In the genomic region with DNA sequence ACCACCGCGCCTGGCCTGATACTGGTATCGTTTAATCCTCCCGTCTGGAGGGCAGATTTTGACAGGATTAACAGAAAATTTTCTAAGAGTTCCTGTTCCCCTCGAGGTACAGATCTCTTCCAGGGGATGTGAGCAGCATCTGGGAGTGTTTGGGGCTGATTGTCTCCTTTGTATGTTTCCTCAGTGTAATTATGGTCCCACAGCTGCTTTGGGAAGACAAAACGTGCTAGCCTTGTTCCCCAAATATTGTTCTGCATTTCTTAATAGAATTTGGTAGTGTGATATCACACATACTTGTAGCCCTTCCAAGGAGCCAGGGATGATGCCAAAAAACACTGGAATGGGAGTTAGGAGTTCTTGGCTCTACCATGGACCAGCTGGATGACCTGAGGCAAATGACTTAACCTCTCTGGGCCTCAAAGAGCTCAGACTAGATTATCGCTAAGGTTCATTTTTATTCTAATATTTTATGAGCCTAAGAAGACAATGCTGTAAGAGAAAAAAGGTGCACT, we compare ENCODE assay signal across 24 cellular contexts. TPM values are rescaled to one million over a fixed set of nuclear protein-coding genes. Genes with fewer than 3 reads are reported as not detected.
A peak's percentile ranks its signal among the peaks of the same experiment; 100 is the strongest.
DNase-seq lines count a peak whose midpoint lies in the region; ATAC-seq and TF ChIP-seq lines count a peak whose summit lies in the region.
"Had no signal": no experiment of that assay in that cellular context is flagged by ENCODE, and none has a peak within 500 bp of the region (broad histone marks: within the 10 kb centered on the region; RNA-seq: fewer than 3 reads in every experiment).

No MANE protein-coding gene starts in this region.

- H3K36me3 Mint-ChIP-seq in nephron progenitor cell (ENCODE audit: low read depth) = no peaks in the 10 kb centered on the region
- H3K36me3 Mint-ChIP-seq: CD14-positive monocyte; CD8-positive, alpha-beta memory T cell had no signal

- peak overlapping the region; percentile 20 for H3K27ac Mint-ChIP-seq in nephron progenitor cell
- H3K27ac Mint-ChIP-seq: CD14-positive monocyte; CD4-positive, alpha-beta T cell; CD8-positive, alpha-beta memory T cell; HFFc6 had no signal

- intact Hi-C loops in sigmoid colon (cut with DNase I) = no loop called here
- intact Hi-C loops in dorsolateral prefrontal cortex (cut with DNase I) = no loop called here

- H3K36me3 ChIP-seq in sigmoid colon (no peaks in the 10 kb centered on the region), tibial nerve (no peaks in the 10 kb centered on the region)
- H3K36me3 ChIP-seq: BE2C; BLaER1 treated with 17β-estradiol and CSF1 and Interleukin-3, amounts not matched to agents 10 nM and 100 nM; HAP-1 had no signal

- no peak overlapping the region for H3K4me3 Mint-ChIP-seq in nephron progenitor cell
- H3K4me3 Mint-ChIP-seq: CD14-positive monocyte; CD4-positive, alpha-beta T cell; CD8-positive, alpha-beta memory T cell; HFFc6 had no signal

- H3K4me1 Mint-ChIP-seq in nephron progenitor cell = peaks cover 15% of the 10 kb centered on the region
- H3K4me1 Mint-ChIP-seq: CD14-positive monocyte; CD8-positive, alpha-beta memory T cell had no signal

- TF ChIP-seq CTCF in nephron progenitor cell (IDR thresholded peaks at IDR 0.05) (no peak), sigmoid colon (IDR thresholded peaks at IDR 0.05) (no peak), tibial nerve (IDR thresholded peaks at IDR 0.05) (no peak), dorsolateral prefrontal cortex (IDR thresholded peaks at IDR 0.05 in 54 of 56, conservative IDR thresholded peaks at IDR 0.05 in 2 of 56; ENCODE audit: low read depth in 1 of 56, partially characterized antibody in 56 of 56) (no peak)

- H3K4me1 ChIP-seq in sigmoid colon (no peaks in the 10 kb centered on the region), tibial nerve (no peaks in the 10 kb centered on the region)
- H3K4me1 ChIP-seq: BE2C, HAP-1 had no signal

- H3K4me3 ChIP-seq in sigmoid colon = no peak overlapping the region
- no peak overlapping the region for H3K4me3 ChIP-seq in tibial nerve
- H3K4me3 ChIP-seq in dorsolateral prefrontal cortex = no peak overlapping the region
- H3K4me3 ChIP-seq: BLaER1 treated with 17β-estradiol and CSF1 and Interleukin-3, amounts not matched to agents 10 nM and 100 nM; GM12878; HAP-1 had no signal

- TF ChIP-seq POLR2A in sigmoid colon (IDR thresholded peaks at IDR 0.05) (no peak), tibial nerve (IDR thresholded peaks at IDR 0.05) (no peak)

- DNase-seq in NCI-H82 (lab: John Stamatoyannopoulos, UW) = peak; percentile 24
- no peak for DNase-seq in NCI-H82 treated with DMSO at 0.1 percent for 48 hours (lab: John Stamatoyannopoulos, UW; ENCODE audit: unreplicated experiment)
- DNase-seq in nephron progenitor cell = no peak
- peak; percentile 70 for DNase-seq in sigmoid colon
- DNase-seq in tibial nerve (ENCODE audit: low spot score in 2 of 2) = peak; percentile 26 to 80
- no peak for DNase-seq in dorsolateral prefrontal cortex
- DNase-seq in NCI-H748 treated with DMSO at 0.1 percent for 48 hours (lab: John Stamatoyannopoulos, UW) = no peak
- DNase-seq: ACHN; AML-193; BE2C; CD4-positive, alpha-beta T cell; CD8-positive, alpha-beta memory T cell; DMS 273 treated with DMSO at 0.1 percent for 48 hours; DMS79; EL; GDM1; GOT3; HFFc6 had no signal

- ATAC-seq in GM19395 (IDR thresholded peaks at IDR 0.05; ENCODE audit: unreplicated experiment) = no peak
- ATAC-seq: GM12878 had no signal

- H3K27ac ChIP-seq in sigmoid colon (no peak overlapping the region), tibial nerve (peak overlapping the region in 2 of 4 donors; percentile 22 to 24), dorsolateral prefrontal cortex (no peak overlapping the region)
- H3K27ac ChIP-seq: 22Rv1; BLaER1 treated with 17β-estradiol and CSF1 and Interleukin-3, amounts not matched to agents 10 nM and 100 nM had no signal

- WGBS in sigmoid colon, 2 donors = 61 to 64% methylated on average over 7 of the region's 7 CpGs
- 43 to 59% methylated on average over 7 of the region's 7 CpGs for WGBS in tibial nerve, 2 donors

- no peaks in the 10 kb centered on the region for H3K9me3 ChIP-seq in sigmoid colon
- no peaks in the 10 kb centered on the region for H3K9me3 ChIP-seq in tibial nerve
- H3K9me3 ChIP-seq: BE2C; BLaER1 treated with 17β-estradiol and CSF1 and Interleukin-3, amounts not matched to agents 10 nM and 100 nM; HAP-1 had no signal

- H3K27me3 Mint-ChIP-seq in nephron progenitor cell (ENCODE audit: low read depth, poor library complexity) = peaks cover 20% of the 10 kb centered on the region

- TF ChIP-seq EP300 in sigmoid colon (IDR thresholded peaks at IDR 0.05) = no peak
- peak in 1 of 2 donors; percentile 36 for TF ChIP-seq EP300 in tibial nerve (IDR thresholded peaks at IDR 0.05)

- no peaks in the 10 kb centered on the region for H3K9me3 Mint-ChIP-seq in nephron progenitor cell
- H3K9me3 Mint-ChIP-seq: CD4-positive, alpha-beta T cell had no signal

- peaks cover 0 to 13% (median 0%) of the 10 kb centered on the region in 3 donors for H3K27me3 ChIP-seq in sigmoid colon
- no peaks in the 10 kb centered on the region for H3K27me3 ChIP-seq in tibial nerve
- peaks cover 0 to 47% (median 16%) of the 10 kb centered on the region in 45 donors for H3K27me3 ChIP-seq in dorsolateral prefrontal cortex
- H3K27me3 ChIP-seq: BLaER1 treated with 17β-estradiol and CSF1 and Interleukin-3, amounts not matched to agents 10 nM and 100 nM had no signal

RNA-seq across cellular contexts. Expression of a gene that starts 19.0 kb away (rescaled TPM):
- total RNA-seq in sigmoid colon = under 1 TPM in 2 of 4 donors, not detected in 2; 0.16 to 0.28 TPM
- not detected for polyA plus RNA-seq in sigmoid colon
- total RNA-seq in tibial nerve = 1 to 10 TPM in 1 of 4 donors, under 1 TPM in 2, not detected in 1; under 0.01 to 1.2 (median 0.21) TPM
- 1 to 10 TPM in 63 of 120 experiments, under 1 TPM in 57; 0.26 to 2.4 (median 1.1) TPM for total RNA-seq in dorsolateral prefrontal cortex
- total RNA-seq: CD4-positive, alpha-beta T cell; CD8-positive, alpha-beta memory T cell; GM12878; HFFc6 had no signal
- polyA plus RNA-seq: CD14-positive monocyte; CD8-positive, alpha-beta memory T cell; GM12878 had no signal

Comparison
In these comparisons a context has a peak if more than half of its experiments do, and no peak if none do; other contexts are left out.
1. DNase-seq: peak in NCI-H82 (single experiment), sigmoid colon (single experiment) and tibial nerve (2 of 2); none in NCI-H82 treated with DMSO at 0.1 percent for 48 hours (single experiment), nephron progenitor cell (single experiment), dorsolateral prefrontal cortex (0 of 10) and NCI-H748 treated with DMSO at 0.1 percent for 48 hours (single experiment).